1 cellular context compared by ENCODE assay signal in genomic region chr3:49406571-49407565, GRCh38.
TF ChIP-seq lines count a peak whose summit lies in the region.

No MANE protein-coding gene starts in this region.

TF ChIP-seq in K562, 482 proteins besides CTCF, POLR2A, EP300 and RAD21:
- no peak for TF ChIP-seq TCF15 (CRISPR knock-in tag; IDR thresholded peaks at IDR 0.05)
- no peak for TF ChIP-seq ETS1 (conservative IDR thresholded peaks at IDR 0.05; ENCODE audit: control insufficient read depth, low read depth, low read length)
- TF ChIP-seq BCOR (IDR thresholded peaks at IDR 0.05): peak; percentile 14; the same call in 1 of the 2 replicates
- TF ChIP-seq ZNF121 (CRISPR knock-in tag; conservative IDR thresholded peaks at IDR 0.05): peak; percentile 43; the same call in 1 of the 2 replicates
- no peak for TF ChIP-seq SFPQ (IDR thresholded peaks at IDR 0.05; ENCODE audit: low read depth, low read length)
- no peak for TF ChIP-seq HLTF (IDR thresholded peaks at IDR 0.05)
- no peak for TF ChIP-seq PREB (CRISPR knock-in tag; IDR thresholded peaks at IDR 0.05)
- TF ChIP-seq NR2C2 (CRISPR knock-in tag; IDR thresholded peaks at IDR 0.05): no peak
- TF ChIP-seq NR2C2 (tag; IDR thresholded peaks at IDR 0.05): 0 out of 2 replicates have a peak, but pooled peaks have one; percentile 15
- TF ChIP-seq PBX2 (CRISPR knock-in tag; IDR thresholded peaks at IDR 0.05; ENCODE audit: low read depth): no peak
- no peak for TF ChIP-seq PBX2 (tag; conservative IDR thresholded peaks at IDR 0.05; ENCODE audit: low read depth)
- peak in 1 of 2 experiments; percentile 46; a peak in 1 of 4 replicates for TF ChIP-seq MNT (conservative IDR thresholded peaks at IDR 0.05)
- TF ChIP-seq TARDBP (IDR thresholded peaks at IDR 0.05): no peak
TF ChIP-seq in K562: peak in this region for 4.
